In genomic region chr22:38203090-38203810, GRCh38 we compare ENCODE assay signal across 7 cellular contexts. TPM values are rescaled to one million over a fixed set of nuclear protein-coding genes. Genes with fewer than 3 reads are reported as not detected.
DNase-seq lines count a peak whose midpoint lies in the region; ATAC-seq, FAIRE-seq and TF ChIP-seq lines count a peak whose summit lies in the region.

No MANE protein-coding gene starts in this region.

- no peak for TF ChIP-seq POLR2A in GM12891 (IDR thresholded peaks at IDR 0.05; ENCODE audit: low read depth, low read length)

- no peaks in the 10 kb centered on the region for H3K27me3 ChIP-seq in ascending aorta

- FAIRE-seq in GM12891 (lab: Jason Lieb, UNC) (peak; percentile 89), kidney (lab: Jason Lieb, UNC) (no peak)

- H3K4me1 ChIP-seq in ascending aorta (peaks cover 19 to 28% of the 10 kb centered on the region in 2 donors), kidney (ENCODE audit: control insufficient read depth in 1 of 2, insufficient read depth in 1 of 2, low read depth in 1 of 2, low read length in 2 of 2) (peaks cover 0 to 18% of the 10 kb centered on the region in 2 donors)

- intact Hi-C loops in ascending aorta (cut with DNase I) (loop anchor here (2.0 to 5.0 kb wide), 5 partner anchors 16 to 369 kb away; partner anchors contain the start of gene DMC1), kidney (cut with DNase I) (no loop called here)

- DNase-seq in GM12891 (ENCODE audit: insufficient read length, low spot score) = no peak
- peak; percentile 34 for DNase-seq in NCI-H226
- DNase-seq in ascending aorta (ENCODE audit: low spot score in 2 of 2) = no peak
- peak; percentile 93 for DNase-seq in kidney
- DNase-seq in stimulated activated naive CD4-positive, alpha-beta T cell treated with Interleukin-2 at 50 U/mL for 16 hours (lab: John Stamatoyannopoulos, UW) = peak; percentile 25

- ATAC-seq in HG02798 (IDR thresholded peaks at IDR 0.05; ENCODE audit: poor library complexity, unreplicated experiment) (no peak), GM18498 (IDR thresholded peaks at IDR 0.05; ENCODE audit: unreplicated experiment) (no peak)

- no peaks in the 10 kb centered on the region for H3K9me3 ChIP-seq in ascending aorta
- H3K9me3 ChIP-seq in kidney (ENCODE audit: control insufficient read depth in 1 of 2, low read length in 2 of 2) = no peaks in the 10 kb centered on the region

- H3K9ac ChIP-seq in kidney (ENCODE audit: low read length in 2 of 2) = peak overlapping the region; percentile 88 to 95

- H3K36me3 ChIP-seq in ascending aorta (peaks cover 0 to 10% of the 10 kb centered on the region in 2 donors), kidney (ENCODE audit: control insufficient read depth in 1 of 2, insufficient read depth in 2 of 2, low read length in 2 of 2) (no peaks in the 10 kb centered on the region)

- no peak for TF ChIP-seq CTCF in ascending aorta (IDR thresholded peaks at IDR 0.05)
- no peak for TF ChIP-seq CTCF in kidney (IDR thresholded peaks at IDR 0.05; ENCODE audit: borderline replicate concordance, extremely low read depth, insufficient read depth)

- peak overlapping the region; percentile 99 to 100 for H3K27ac ChIP-seq in ascending aorta
- H3K27ac ChIP-seq in kidney (ENCODE audit: low read depth in 2 of 2, low read length in 2 of 2) = peak overlapping the region; percentile 97 to 98

- H3K4me3 ChIP-seq in ascending aorta = peak overlapping the region; percentile 87 to 89
- peak overlapping the region; percentile 83 to 86 for H3K4me3 ChIP-seq in kidney (ENCODE audit: low read length in 2 of 2)

TF ChIP-seq in GM12891, 5 proteins besides CTCF, POLR2A, EP300 and RAD21:
- TF ChIP-seq POLR2AphosphoS5 (IDR thresholded peaks at IDR 0.05; ENCODE audit: low read depth, low read length) (no peak), TAF1 (IDR thresholded peaks at IDR 0.05; ENCODE audit: low read depth, low read length) (no peak), SPI1 (IDR thresholded peaks at IDR 0.05; ENCODE audit: low read depth, low read length) (0 out of 2 replicates have a peak, but pooled peaks have one; percentile 9), POU2F2 (IDR thresholded peaks at IDR 0.05; ENCODE audit: low read depth, low read length) (no peak; the same call in 1 of the 2 replicates), PAX5 (IDR thresholded peaks at IDR 0.05; ENCODE audit: insufficient read depth, low read length, severe bottlenecking) (no peak)

RNA-seq across cellular contexts. Expression of gene MAFF, which starts 1.5 kb away (rescaled TPM):
- 2.6 TPM for polyA plus RNA-seq in GM12891 (2012; ENCODE audit: low read depth, missing spikeins)
- total RNA-seq in ascending aorta (183 TPM), kidney (23.4 TPM)
- 2.2 TPM for polyA plus RNA-seq in kidney (ENCODE audit: insufficient read depth, low read depth, low replicate concordance)

RNA-seq across cellular contexts. Expression of gene PLA2G6, which starts 21.6 kb away (rescaled TPM):
- 19.4 TPM for polyA plus RNA-seq in GM12891 (2012; ENCODE audit: low read depth, missing spikeins)
- total RNA-seq in ascending aorta (79.5 TPM), kidney (61.6 TPM)
- 26.6 TPM for polyA plus RNA-seq in kidney (ENCODE audit: insufficient read depth, low read depth, low replicate concordance)

Comparison
In these comparisons a context has a peak if more than half of its experiments do, and no peak if none do; other contexts are left out.
1. DNase-seq: peak in NCI-H226 (single experiment), kidney (single experiment) and stimulated activated naive CD4-positive, alpha-beta T cell treated with Interleukin-2 at 50 U/mL for 16 hours (single experiment); none in GM12891 (single experiment) and ascending aorta (0 of 2).